In the genomic region with DNA sequence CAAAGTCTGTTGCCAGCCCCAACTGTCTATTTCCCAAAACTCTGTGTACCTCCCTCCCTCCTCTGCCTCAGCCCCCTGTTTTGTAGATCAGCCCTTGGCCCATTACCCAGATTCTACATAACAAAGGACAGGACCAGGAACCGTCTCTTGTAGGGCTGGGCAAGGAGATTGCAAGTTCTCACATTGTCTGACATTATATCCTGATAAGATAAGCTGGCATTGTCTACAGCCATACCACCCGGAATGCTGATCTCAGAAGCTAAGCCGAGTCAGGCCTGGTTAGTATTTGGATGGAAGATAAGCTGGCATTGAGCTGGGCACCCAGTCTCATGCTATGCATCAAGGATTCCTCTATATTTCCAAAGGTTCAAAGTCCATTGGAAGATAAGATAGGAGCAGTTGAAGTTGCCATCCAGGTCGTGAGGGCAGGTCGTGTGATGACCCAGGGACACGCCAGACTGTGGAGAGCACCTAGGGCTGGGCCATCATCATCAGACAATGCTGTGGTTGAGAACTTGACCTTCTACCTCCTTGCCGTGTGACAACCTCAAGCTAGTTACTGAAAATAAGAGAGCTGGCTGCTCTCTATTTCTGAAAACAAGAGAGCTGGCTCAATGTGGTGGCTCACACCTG, we compare ENCODE assay signal across 25 cellular contexts.
"Had no signal": no experiment of that assay in that cellular context is flagged by ENCODE, and none has a peak within 500 bp of the region (broad histone marks: within the 10 kb centered on the region; RNA-seq: fewer than 3 reads in every experiment).

No MANE protein-coding gene starts in this region.

- H3K4me1 ChIP-seq: pancreas, vagina had no signal

- H3K4me3 ChIP-seq: pancreas, skin epidermis, thoracic aorta, vagina had no signal

- ATAC-seq: activated CD4-positive, CD25-positive, alpha-beta regulatory T cell treated with anti-CD3 and anti-CD28 coated beads, Interleukin-2, amount 50 U/mL, for 24 hours; activated T-cell treated with anti-CD3 and anti-CD28 coated beads, Interleukin-2, amount 50 U/mL, for 72 hours; pancreas; right cardiac atrium had no signal

- H3K36me3 Mint-ChIP-seq: activated naive CD8-positive, alpha-beta T cell treated with anti-CD3 and anti-CD28 coated beads, Interleukin-2, amount 10 ng/mL, durations not matched to agents 7 days and 5 days had no signal

- H3K27me3 ChIP-seq: pancreas, vagina had no signal

- H3K4me1 Mint-ChIP-seq: activated CD4-positive, alpha-beta memory T cell treated with anti-CD3 and anti-CD28 coated beads, Interleukin-2, amount 10 ng/mL, durations not matched to agents 7 days and 5 days; activated CD4-positive, alpha-beta T cell treated with anti-CD3 and anti-CD28 coated beads, Interleukin-2, amount 10 ng/mL, durations not matched to agents 24 days and 14 days; activated naive CD8-positive, alpha-beta T cell treated with anti-CD3 and anti-CD28 coated beads, Interleukin-2, amount 10 ng/mL, durations not matched to agents 7 days and 5 days; nephron progenitor cell had no signal

- H3K9me3 Mint-ChIP-seq: activated CD4-positive, alpha-beta memory T cell treated with anti-CD3 and anti-CD28 coated beads, Interleukin-2, amount 10 ng/mL, durations not matched to agents 7 days and 5 days; activated CD4-positive, alpha-beta T cell treated with anti-CD3 and anti-CD28 coated beads, Interleukin-2, amount 10 ng/mL, durations not matched to agents 24 days and 14 days; activated naive CD8-positive, alpha-beta T cell treated with anti-CD3 and anti-CD28 coated beads, Interleukin-2, amount 10 ng/mL, durations not matched to agents 7 days and 5 days; activated T-cell treated with anti-CD3 and anti-CD28 coated beads, Interleukin-2, amount 50 U/mL, for 72 hours; memory B cell; nephron progenitor cell; type B pancreatic cell had no signal

- H3K36me3 ChIP-seq: pancreas, thoracic aorta, vagina had no signal

- H3K27ac Mint-ChIP-seq: activated CD4-positive, alpha-beta memory T cell treated with anti-CD3 and anti-CD28 coated beads, Interleukin-2, amount 10 ng/mL, durations not matched to agents 7 days and 5 days; activated CD4-positive, alpha-beta T cell treated with anti-CD3 and anti-CD28 coated beads, Interleukin-2, amount 10 ng/mL, durations not matched to agents 24 days and 14 days; activated naive CD4-positive, alpha-beta T cell treated with anti-CD3 and anti-CD28 coated beads for 36 hours; activated naive CD8-positive, alpha-beta T cell treated with anti-CD3 and anti-CD28 coated beads, Interleukin-2, amount 10 ng/mL, durations not matched to agents 7 days and 5 days; activated T-cell treated with anti-CD3 and anti-CD28 coated beads, Interleukin-2, amount 50 U/mL, for 72 hours; memory B cell; nephron progenitor cell; type B pancreatic cell had no signal

- H3K9me3 ChIP-seq: pancreas, vagina had no signal

- H3K27me3 Mint-ChIP-seq: activated CD4-positive, alpha-beta memory T cell treated with anti-CD3 and anti-CD28 coated beads, Interleukin-2, amount 10 ng/mL, durations not matched to agents 7 days and 5 days; activated CD4-positive, alpha-beta T cell treated with anti-CD3 and anti-CD28 coated beads, Interleukin-2, amount 10 ng/mL, durations not matched to agents 24 days and 14 days; memory B cell; type B pancreatic cell had no signal

- H3K27ac ChIP-seq: pancreas, skin epidermis, thoracic aorta, vagina had no signal

- FAIRE-seq: pancreas had no signal

- DNase-seq: activated CD4-positive, alpha-beta memory T cell treated with anti-CD3 and anti-CD28 coated beads, Interleukin-2, amount 10 ng/mL, durations not matched to agents 7 days and 5 days; activated CD4-positive, alpha-beta T cell treated with anti-CD3 and anti-CD28 coated beads, Interleukin-2, amount 10 ng/mL, durations not matched to agents 24 days and 14 days; activated effector memory CD4-positive, alpha-beta T cell treated with Interleukin-2 at 50 U/mL for 16 hours; activated naive CD4-positive, alpha-beta T cell treated with anti-CD3 and anti-CD28 coated beads for 36 hours; activated naive CD8-positive, alpha-beta T cell treated with anti-CD3 and anti-CD28 coated beads, Interleukin-2, amount 10 ng/mL, durations not matched to agents 7 days and 5 days; activated T-cell treated with anti-CD3 and anti-CD28 coated beads, Interleukin-2, amount 50 U/mL, for 72 hours; amniotic stem cell; cerebellar nuclear complex; cortex of kidney; erythroblast; foreskin fibroblast; kidney glomerular epithelial cell; nephron progenitor cell; right cardiac atrium; stimulated activated CD4-positive, alpha-beta T cell treated with anti-CD3 and anti-CD28 coated beads, Interleukin-15, amount 100 ng/mL, for 24 hours; stimulated activated CD4-positive, alpha-beta T cell treated with anti-CD3 and anti-CD28 coated beads, Interleukin-2, amount 100 ng/mL, for 48 hours; stimulated activated naive CD4-positive, alpha-beta T cell treated with Interleukin-2 at 50 U/mL for 16 hours; T-helper 9 cell had no signal

- H3K4me3 Mint-ChIP-seq: activated CD4-positive, alpha-beta memory T cell treated with anti-CD3 and anti-CD28 coated beads, Interleukin-2, amount 10 ng/mL, durations not matched to agents 7 days and 5 days; activated CD4-positive, alpha-beta T cell treated with anti-CD3 and anti-CD28 coated beads, Interleukin-2, amount 10 ng/mL, durations not matched to agents 24 days and 14 days; activated naive CD4-positive, alpha-beta T cell treated with anti-CD3 and anti-CD28 coated beads for 36 hours; activated naive CD8-positive, alpha-beta T cell treated with anti-CD3 and anti-CD28 coated beads, Interleukin-2, amount 10 ng/mL, durations not matched to agents 7 days and 5 days; activated T-cell treated with anti-CD3 and anti-CD28 coated beads, Interleukin-2, amount 50 U/mL, for 72 hours; memory B cell; nephron progenitor cell; type B pancreatic cell had no signal
